Comparison of ENCODE assay signal across 22 cellular contexts in the genomic region with DNA sequence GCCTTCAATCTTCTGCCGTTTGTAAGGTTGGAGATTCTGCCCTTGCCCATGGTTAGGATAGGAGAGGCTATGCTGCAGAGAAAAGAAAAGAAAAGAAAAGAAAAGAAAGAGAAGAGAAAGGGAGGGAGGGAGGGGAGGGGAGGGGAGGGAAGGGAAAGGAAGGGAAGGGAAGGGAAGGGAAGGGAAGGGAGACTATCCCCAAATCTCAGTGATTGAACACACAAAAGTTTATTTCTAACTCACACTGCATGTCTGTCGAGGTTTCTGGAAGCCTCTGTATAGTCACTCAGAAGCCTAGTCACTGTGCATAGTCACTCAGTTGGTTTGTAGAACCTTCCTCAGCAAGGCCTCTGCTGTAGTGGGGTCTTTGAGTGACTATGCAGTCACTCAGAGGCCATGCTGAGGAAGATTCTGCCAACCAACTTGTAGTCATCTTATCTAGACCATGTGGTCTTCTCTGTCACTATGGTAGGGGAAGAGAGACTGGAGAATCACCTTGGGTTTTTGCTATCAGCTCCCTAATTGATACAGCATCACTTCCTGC. TPM values are rescaled to one million over a fixed set of nuclear protein-coding genes. Genes with fewer than 3 reads are reported as not detected.
"Had no signal": no experiment of that assay in that cellular context is flagged by ENCODE, and none has a peak within 500 bp of the region (broad histone marks: within the 10 kb centered on the region; RNA-seq: fewer than 3 reads in every experiment).

No MANE protein-coding gene starts in this region.

- H3K9me3 ChIP-seq: esophagus muscularis mucosa, gastrocnemius medialis, heart right ventricle, mucosa of descending colon, sigmoid colon, suprapubic skin, thyroid gland had no signal

- FAIRE-seq: endometrium, islet of Langerhans, small intestine, urothelium cell line had no signal

- H3K9me3 Mint-ChIP-seq: naive thymus-derived CD8-positive, alpha-beta T cell; type B pancreatic cell had no signal

- H3K36me3 Mint-ChIP-seq: naive thymus-derived CD8-positive, alpha-beta T cell; type B pancreatic cell had no signal

- DNase-seq: effector memory CD4-positive, alpha-beta T cell; gastrocnemius medialis; hypothalamus; kidney glomerular epithelial cell; mammary epithelial cell; posterior cingulate gyrus; sigmoid colon; stimulated activated CD4-positive, alpha-beta T cell treated with anti-CD3 and anti-CD28 coated beads, Interleukin-2, amount 100 ng/mL, for 48 hours; stimulated activated naive CD8-positive, alpha-beta T cell treated with anti-CD3 and anti-CD28 coated beads, Interleukin-15, Interleukin-2, amounts not matched to agents 100 U/mL and 50 U/mL, for 24 hours; thyroid gland had no signal

- H3K27ac Mint-ChIP-seq: type B pancreatic cell had no signal

- H3K27ac ChIP-seq: epithelial cell of prostate, esophagus muscularis mucosa, sigmoid colon, suprapubic skin, thyroid gland had no signal

- H3K36me3 ChIP-seq: esophagus muscularis mucosa, gastrocnemius medialis, heart right ventricle, sigmoid colon, suprapubic skin, thyroid gland had no signal

- H3K4me3 Mint-ChIP-seq: naive thymus-derived CD8-positive, alpha-beta T cell; type B pancreatic cell had no signal

- H3K27me3 ChIP-seq: esophagus muscularis mucosa, gastrocnemius medialis, heart right ventricle, sigmoid colon, suprapubic skin, thyroid gland had no signal

- ATAC-seq: gastrocnemius medialis; naive thymus-derived CD8-positive, alpha-beta T cell; stimulated activated naive CD8-positive, alpha-beta T cell treated with anti-CD3 and anti-CD28 coated beads, Interleukin-15, Interleukin-2, amounts not matched to agents 100 U/mL and 50 U/mL, for 24 hours had no signal

- H3K4me3 ChIP-seq: esophagus muscularis mucosa, gastrocnemius medialis, heart right ventricle, mucosa of descending colon, sigmoid colon, suprapubic skin, thyroid gland had no signal

- H3K4me1 ChIP-seq: esophagus muscularis mucosa, gastrocnemius medialis, sigmoid colon, suprapubic skin, thyroid gland had no signal

RNA-seq across cellular contexts. Expression of gene ABCC9, which starts 52.3 kb away (rescaled TPM):
- total RNA-seq: naive thymus-derived CD8-positive, alpha-beta T cell; pulmonary artery endothelial cell had no signal
- polyA plus RNA-seq: mammary epithelial cell; naive thymus-derived CD8-positive, alpha-beta T cell had no signal
